10 cellular contexts compared by ENCODE assay signal in genomic region chr1:154329551-154330131, GRCh38. TPM values are rescaled to one million over a fixed set of nuclear protein-coding genes. Genes with fewer than 3 reads are reported as not detected.
A peak's percentile ranks its signal among the peaks of the same experiment; 100 is the strongest.
DNase-seq lines count a peak whose midpoint lies in the region; ATAC-seq and TF ChIP-seq lines count a peak whose summit lies in the region.
"Had no signal": no experiment of that assay in that cellular context is flagged by ENCODE, and none has a peak within 500 bp of the region (broad histone marks: within the 10 kb centered on the region; RNA-seq: fewer than 3 reads in every experiment).

No MANE protein-coding gene starts in this region.

- no peaks in the 10 kb centered on the region for H3K27me3 Mint-ChIP-seq in stimulated activated naive CD8-positive, alpha-beta T cell treated with anti-CD3 and anti-CD28 coated beads, Interleukin-15, Interleukin-2, amounts not matched to agents 100 ng/mL and 50 ng/mL, for 24 hours
- H3K27me3 Mint-ChIP-seq in mesothelial cell of epicardium (ENCODE audit: low read depth): no peaks in the 10 kb centered on the region

- peaks cover 41% of the 10 kb centered on the region for H3K36me3 Mint-ChIP-seq in stimulated activated naive CD8-positive, alpha-beta T cell treated with anti-CD3 and anti-CD28 coated beads, Interleukin-15, Interleukin-2, amounts not matched to agents 100 ng/mL and 50 ng/mL, for 24 hours (ENCODE audit: low read depth)
- peaks cover 18% of the 10 kb centered on the region for H3K36me3 Mint-ChIP-seq in mesothelial cell of epicardium

- no peak for TF ChIP-seq CTCF in mesothelial cell of epicardium (IDR thresholded peaks at IDR 0.05; ENCODE audit: unreplicated experiment)

- no peak for ATAC-seq in stimulated activated naive CD8-positive, alpha-beta T cell treated with anti-CD3 and anti-CD28 coated beads, Interleukin-15, Interleukin-2, amounts not matched to agents 100 U/mL and 50 U/mL, for 24 hours
- no peak for ATAC-seq in GM18498 (IDR thresholded peaks at IDR 0.05; ENCODE audit: unreplicated experiment)
- no peak for ATAC-seq in HG02981 (IDR thresholded peaks at IDR 0.05; ENCODE audit: unreplicated experiment)

- peaks cover 70% of the 10 kb centered on the region for H3K4me1 Mint-ChIP-seq in stimulated activated naive CD8-positive, alpha-beta T cell treated with anti-CD3 and anti-CD28 coated beads, Interleukin-15, Interleukin-2, amounts not matched to agents 100 ng/mL and 50 ng/mL, for 24 hours (ENCODE audit: low read depth)
- H3K4me1 Mint-ChIP-seq in mesothelial cell of epicardium: peaks cover 27% of the 10 kb centered on the region

- no peaks in the 10 kb centered on the region for H3K9me3 Mint-ChIP-seq in stimulated activated naive CD8-positive, alpha-beta T cell treated with anti-CD3 and anti-CD28 coated beads, Interleukin-15, Interleukin-2, amounts not matched to agents 100 ng/mL and 50 ng/mL, for 24 hours
- H3K9me3 Mint-ChIP-seq in mesothelial cell of epicardium: no peaks in the 10 kb centered on the region

- H3K4me3 Mint-ChIP-seq in stimulated activated naive CD8-positive, alpha-beta T cell treated with anti-CD3 and anti-CD28 coated beads, Interleukin-15, Interleukin-2, amounts not matched to agents 100 ng/mL and 50 ng/mL, for 24 hours: peak overlapping the region; percentile 75
- peak overlapping the region; percentile 63 for H3K4me3 Mint-ChIP-seq in mesothelial cell of epicardium

- DNase-seq in stimulated activated naive CD8-positive, alpha-beta T cell treated with anti-CD3 and anti-CD28 coated beads, Interleukin-15, Interleukin-2, amounts not matched to agents 100 U/mL and 50 U/mL, for 24 hours: no peak
- DNase-seq in anterior cingulate cortex (lab: John Stamatoyannopoulos, UW): peak in 35 of 58 donors; percentile 7 to 77 (median 38)
- DNase-seq in mesothelial cell of epicardium (ENCODE audit: low spot score in 2 of 2, unreplicated experiment in 2 of 2): no peak
- no peak for DNase-seq in NCI-H2029 (lab: John Stamatoyannopoulos, UW)
- DNase-seq in DMS153 treated with DMSO at 0.1 percent for 48 hours (lab: John Stamatoyannopoulos, UW; ENCODE audit: unreplicated experiment): no peak

- peak overlapping the region; percentile 47 for H3K27ac Mint-ChIP-seq in stimulated activated naive CD8-positive, alpha-beta T cell treated with anti-CD3 and anti-CD28 coated beads, Interleukin-15, Interleukin-2, amounts not matched to agents 100 ng/mL and 50 ng/mL, for 24 hours
- H3K27ac Mint-ChIP-seq in mesothelial cell of epicardium: no peak overlapping the region

RNA-seq across cellular contexts. Expression of gene ATP8B2, which starts 4.3 kb away (rescaled TPM):
- 37.5 to 38.8 TPM (median 38.6 TPM) in 3 replicates for total RNA-seq in mesothelial cell of epicardium

RNA-seq across cellular contexts. Expression of gene AQP10, which starts 8.7 kb away (rescaled TPM):
- total RNA-seq in mesothelial cell of epicardium: 0.57 to 1.00 TPM (median 0.60 TPM) in 3 replicates
- total RNA-seq: LHCN-M2; T-helper 2 cell treated with Interferon-gamma antibody and Interleukin-4, amounts not matched to agents 100 ng/mL and 5 ng/mL, for 36 hours had no signal

RNA-seq across cellular contexts. Expression of gene HAX1, which starts 57.2 kb away (rescaled TPM):
- total RNA-seq in mesothelial cell of epicardium: 34.7 to 38.3 TPM (median 36.8 TPM) in 3 replicates

Comparison
In these comparisons a context has a peak if more than half of its experiments do, and no peak if none do; other contexts are left out.
1. DNase-seq: peak in anterior cingulate cortex (35 of 58); none in stimulated activated naive CD8-positive, alpha-beta T cell treated with anti-CD3 and anti-CD28 coated beads, Interleukin-15, Interleukin-2, amounts not matched to agents 100 U/mL and 50 U/mL, for 24 hours (single experiment), mesothelial cell of epicardium (0 of 2), NCI-H2029 (single experiment) and DMS153 treated with DMSO at 0.1 percent for 48 hours (single experiment).